ENCODE assay signal across 23 cellular contexts in genomic region chr5:172074896-172075295, GRCh38.
DNase-seq lines count a peak whose midpoint lies in the region; ATAC-seq lines count a peak whose summit lies in the region.
"Had no signal": no experiment of that assay in that cellular context is flagged by ENCODE, and none has a peak within 500 bp of the region (broad histone marks: within the 10 kb centered on the region; RNA-seq: fewer than 3 reads in every experiment).

No MANE protein-coding gene starts in this region.

- no peak overlapping the region for H3K4me3 Mint-ChIP-seq in T-cell
- no peak overlapping the region for H3K4me3 Mint-ChIP-seq in effector memory CD8-positive, alpha-beta T cell
- H3K4me3 Mint-ChIP-seq in naive thymus-derived CD8-positive, alpha-beta T cell = peak overlapping the region in 1 of 10 donors; percentile 29

- peaks cover 52% of the 10 kb centered on the region for H3K36me3 Mint-ChIP-seq in T-cell
- peaks cover 87% of the 10 kb centered on the region for H3K36me3 Mint-ChIP-seq in effector memory CD8-positive, alpha-beta T cell (ENCODE audit: insufficient read depth)
- H3K36me3 Mint-ChIP-seq in naive thymus-derived CD8-positive, alpha-beta T cell = peaks cover 14 to 76% (median 29%) of the 10 kb centered on the region in 3 donors

- peak overlapping the region; percentile 65 to 78 for H3K27ac Mint-ChIP-seq in T-cell
- H3K27ac Mint-ChIP-seq in effector memory CD8-positive, alpha-beta T cell = peak overlapping the region; percentile 35
- peak overlapping the region; percentile 3 to 74 (median 45) for H3K27ac Mint-ChIP-seq in naive thymus-derived CD8-positive, alpha-beta T cell

- peaks cover 36 to 51% (median 48%) of the 10 kb centered on the region in 3 donors for H3K4me1 Mint-ChIP-seq in T-cell
- H3K4me1 Mint-ChIP-seq in effector memory CD8-positive, alpha-beta T cell (ENCODE audit: low read depth in 2 of 2) = peaks cover 29 to 34% of the 10 kb centered on the region in 2 donors
- H3K4me1 Mint-ChIP-seq in naive thymus-derived CD8-positive, alpha-beta T cell = peaks cover 26 to 38% (median 34%) of the 10 kb centered on the region in 4 donors

- no peaks in the 10 kb centered on the region for H3K9me3 Mint-ChIP-seq in T-cell
- H3K9me3 Mint-ChIP-seq in effector memory CD8-positive, alpha-beta T cell = no peaks in the 10 kb centered on the region
- peaks cover 0 to 2% (median 0%) of the 10 kb centered on the region in 9 donors for H3K9me3 Mint-ChIP-seq in naive thymus-derived CD8-positive, alpha-beta T cell
- H3K9me3 Mint-ChIP-seq: CD4-positive, CD25-positive, alpha-beta regulatory T cell had no signal

- POLR2A ChIA-PET in T-cell (lab: Charles Lee) = no interaction called here
- POLR2A ChIA-PET in naive thymus-derived CD8-positive, alpha-beta T cell (lab: Charles Lee) = interaction anchor here (0.7 to 1.2 kb wide), 2 partner anchors 18 to 101 kb away, joined by 3 read pairs; no protein-coding TSS in a partner anchor

- no peak for ATAC-seq in T-cell (replicated peaks in 1 of 4)
- no peak for ATAC-seq in effector memory CD8-positive, alpha-beta T cell (replicated peaks)
- no peak for ATAC-seq in naive thymus-derived CD8-positive, alpha-beta T cell
- no peak for ATAC-seq in HG02678 (IDR thresholded peaks at IDR 0.05; ENCODE audit: unreplicated experiment)
- ATAC-seq: A549, Panc1 had no signal

- CTCF ChIA-PET in T-cell (lab: Charles Lee) = interaction anchor here in 1 of 2 donors (0.9 kb wide), 1 partner anchor 19 kb away, joined by 4 read pairs; no protein-coding TSS in a partner anchor

- DNase-seq in EH (ENCODE audit: low read depth) = peak; percentile 57
- DNase-seq in T-cell = no peak
- no peak for DNase-seq in effector memory CD8-positive, alpha-beta T cell
- DNase-seq in naive thymus-derived CD8-positive, alpha-beta T cell = no peak
- no peak for DNase-seq in NCI-H526 treated with DMSO at 0.1 percent for 48 hours (lab: John Stamatoyannopoulos, UW)
- DNase-seq in stimulated activated naive CD4-positive, alpha-beta T cell (lab: John Stamatoyannopoulos, UW) = no peak
- no peak for DNase-seq in stimulated activated CD4-positive, alpha-beta T cell treated with anti-CD3 and anti-CD28 coated beads, Interleukin-2, amount 100 ng/mL, for 48 hours
- DNase-seq: BE2C; CD4-positive, CD25-positive, alpha-beta regulatory T cell; COR-L47; DMS79; GM23248; IMR-90; NCI-H1092 treated with DMSO at 0.1 percent for 48 hours; NCI-H1436 treated with DMSO at 0.1 percent for 48 hours; NCI-H2029; NCI-H2227 treated with DMSO at 0.1 percent for 48 hours; NCI-H510A; NCI-H748 treated with DMSO at 0.1 percent for 48 hours; SJCRH30 had no signal

- H3K27me3 Mint-ChIP-seq in T-cell = no peaks in the 10 kb centered on the region
- H3K27me3 Mint-ChIP-seq in effector memory CD8-positive, alpha-beta T cell = no peaks in the 10 kb centered on the region
- H3K27me3 Mint-ChIP-seq in naive thymus-derived CD8-positive, alpha-beta T cell = no peaks in the 10 kb centered on the region
- H3K27me3 Mint-ChIP-seq: CD4-positive, CD25-positive, alpha-beta regulatory T cell had no signal
